In the genomic region with DNA sequence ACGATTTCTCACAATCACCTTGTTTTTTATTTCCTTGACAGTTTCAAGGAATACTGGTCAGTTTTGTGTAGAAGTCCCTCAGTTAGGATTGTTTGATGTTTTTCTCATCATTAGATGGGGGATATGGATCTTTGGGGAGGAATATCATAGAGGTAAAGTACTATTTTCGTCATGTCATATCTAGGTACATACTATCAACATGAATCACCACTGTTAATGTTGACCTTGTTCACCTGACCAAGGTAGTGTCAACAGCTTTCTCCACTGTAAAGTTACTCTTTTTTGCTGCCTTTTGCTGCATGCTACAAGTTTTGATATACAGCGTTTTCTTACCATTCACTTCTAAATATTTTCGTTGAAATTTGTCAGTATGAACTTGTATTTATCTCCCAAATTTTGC, we compare ENCODE assay signal across 25 cellular contexts.
"Had no signal": no experiment of that assay in that cellular context is flagged by ENCODE, and none has a peak within 500 bp of the region (broad histone marks: within the 10 kb centered on the region; RNA-seq: fewer than 3 reads in every experiment).

No MANE protein-coding gene starts in this region.

- H3K27ac ChIP-seq: brain microvascular endothelial cell, coronary artery, Peyer's patch had no signal

- H3K4me1 ChIP-seq: Peyer's patch had no signal

- DNase-seq: activated B cell treated with CpG ODN at 0.5 μM for 24 hours; activated CD4-positive, alpha-beta T cell treated with anti-CD3 and anti-CD28 coated beads for 1 hour; activated CD4-positive, alpha-beta T cell treated with anti-CD3 and anti-CD28 coated beads, Interleukin-2, amount 10 ng/mL, durations not matched to agents 24 days and 14 days; activated CD4-positive, alpha-beta T cell treated with anti-CD3 and anti-CD28 coated beads, Interleukin-2, amount 50 U/mL, for 48 hours; activated gamma-delta T cell; activated naive CD4-positive, alpha-beta T cell treated with anti-CD3 and anti-CD28 coated beads for 36 hours; activated T-cell treated with anti-CD3 and anti-CD28 coated beads, Interleukin-2, amount 50 U/mL, for 4 hours; amygdala; brain microvascular endothelial cell; Kasumi-1; NCI-H1105 treated with DMSO at 0.1 percent for 48 hours; NCI-H1436 treated with DMSO at 0.1 percent for 48 hours; NCI-H187; NCI-H2081; NCI-H2227 treated with DMSO at 0.1 percent for 48 hours; NCI-H510A; NCI-H526 treated with DMSO at 0.1 percent for 48 hours; NCI-H82; OCI-M1; Peyer's patch; SHP77 treated with DMSO at 0.1 percent for 48 hours; T-helper 17 cell; T-helper 9 cell had no signal

- H3K27me3 ChIP-seq: brain microvascular endothelial cell, Peyer's patch had no signal

- H3K9me3 ChIP-seq: Peyer's patch had no signal

- H3K36me3 ChIP-seq: brain microvascular endothelial cell, Peyer's patch had no signal

- ATAC-seq: activated T-cell treated with anti-CD3 and anti-CD28 coated beads, Interleukin-2, amount 50 U/mL, for 4 hours; activated T-helper 17 cell treated with anti-CD3 and anti-CD28 coated beads, Interleukin-2, amount 50 U/mL, for 72 hours; T-helper 17 cell had no signal

- H3K4me3 ChIP-seq: coronary artery, Peyer's patch had no signal
